In the genomic region with DNA sequence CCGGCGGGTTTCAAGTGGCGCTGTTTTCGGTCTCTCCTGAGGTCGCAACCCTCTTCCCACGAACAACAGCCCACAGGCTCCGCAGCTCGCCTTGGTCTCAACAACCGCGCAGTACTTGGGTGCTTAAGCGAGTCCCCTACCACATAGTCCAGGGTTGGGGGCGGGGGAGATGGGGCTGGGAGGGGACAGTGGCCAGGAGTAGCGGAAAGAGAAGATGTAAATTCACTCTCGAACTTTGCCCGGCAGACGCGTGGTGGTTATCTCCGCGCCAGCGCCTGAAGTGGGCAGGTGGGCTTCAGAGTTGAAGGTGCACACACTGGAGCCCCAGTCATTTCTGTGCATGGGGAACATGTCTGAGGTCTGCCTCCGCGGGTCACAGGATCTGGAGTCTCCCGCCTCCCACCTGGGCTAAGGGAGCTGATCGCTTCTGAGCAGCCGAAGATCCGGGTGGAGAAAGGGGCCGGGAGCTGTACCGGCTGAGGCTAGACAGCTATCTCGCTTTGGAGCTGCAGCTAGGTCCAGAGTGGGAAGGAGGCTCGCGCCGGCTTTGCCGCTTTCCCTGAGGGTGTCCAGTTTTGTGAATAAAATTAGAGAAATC, we compare ENCODE assay signal across 10 cellular contexts. TPM values are rescaled to one million over a fixed set of nuclear protein-coding genes. Genes with fewer than 3 reads are reported as not detected.
DNase-seq lines count a peak whose midpoint lies in the region; ATAC-seq, FAIRE-seq and TF ChIP-seq lines count a peak whose summit lies in the region.
"Had no signal": no experiment of that assay in that cellular context is flagged by ENCODE, and none has a peak within 500 bp of the region (broad histone marks: within the 10 kb centered on the region; RNA-seq: fewer than 3 reads in every experiment).

No MANE protein-coding gene starts in this region.

- no peaks in the 10 kb centered on the region for H3K9me3 ChIP-seq in GM12878 (replicated peaks; ENCODE audit: control insufficient read depth, insufficient read depth, low read length)
- no peaks in the 10 kb centered on the region for H3K9me3 ChIP-seq in lower lobe of right lung
- H3K9me3 ChIP-seq in transverse colon = no peaks in the 10 kb centered on the region
- no peaks in the 10 kb centered on the region for H3K9me3 ChIP-seq in effector memory CD4-positive, alpha-beta T cell (ENCODE audit: control insufficient read depth, low read length)
- H3K9me3 ChIP-seq: body of pancreas had no signal

- TF ChIP-seq POLR2A in GM12878 (IDR thresholded peaks at IDR 0.05; ENCODE audit: low read depth, low read length) = no peak
- TF ChIP-seq POLR2A in transverse colon (IDR thresholded peaks at IDR 0.05) = no peak

- CTCF ChIA-PET in activated naive CD4-positive, alpha-beta T cell treated with anti-CD3 and anti-CD28 coated beads, Interleukin-2, amount 10 ng/mL, durations not matched to agents 7 days and 5 days (lab: Charles Lee) = interaction anchor here (0.9 to 5.3 kb wide), 8 partner anchors 12 to 294 kb away, joined by 3 to 36 read pairs (median 10); partner anchors contain the start of gene PDZK1IP1
- CTCF ChIA-PET in GM12878 (lab: Yijun Ruan, JAX) = interaction anchor here (0.7 to 3.8 kb wide), 21 partner anchors 8 to 565 kb away, joined by 3 to 22 read pairs (median 4); partner anchors contain the start of gene STIL

- H3K4me1 ChIP-seq in GM12878 (ENCODE audit: control insufficient read depth, insufficient read depth, low read length) = peaks cover 23% of the 10 kb centered on the region
- peaks cover 44% of the 10 kb centered on the region for H3K4me1 ChIP-seq in lower lobe of right lung
- H3K4me1 ChIP-seq in transverse colon = peaks cover 10 to 55% (median 40%) of the 10 kb centered on the region in 4 donors
- peaks cover 25% of the 10 kb centered on the region for H3K4me1 ChIP-seq in effector memory CD4-positive, alpha-beta T cell (ENCODE audit: control insufficient read depth, insufficient read depth, low read length, poor library complexity, severe bottlenecking)

- H3K27ac ChIP-seq in GM12878 (ENCODE audit: control insufficient read depth, insufficient read depth) (no peak overlapping the region), lower lobe of right lung (no peak overlapping the region), transverse colon (peak overlapping the region; percentile 60 to 95 (median 91))
- no peak overlapping the region for H3K27ac ChIP-seq in effector memory CD4-positive, alpha-beta T cell (ENCODE audit: insufficient read depth, low read length, poor library complexity, severe bottlenecking)
- H3K27ac ChIP-seq: body of pancreas had no signal

- SMC1A ChIA-PET in GM12878 (lab: Charles Lee; ENCODE audit: uncharacterized antibody, unreplicated experiment) = interaction anchor here (0.7 to 1.8 kb wide), 9 partner anchors 8 to 292 kb away, joined by 3 to 5 read pairs (median 4); no protein-coding TSS in a partner anchor

- H3K36me3 ChIP-seq in GM12878 (ENCODE audit: control insufficient read depth in 2 of 2, insufficient read depth in 2 of 2, low read length in 1 of 2) (no peaks in the 10 kb centered on the region), lower lobe of right lung (no peaks in the 10 kb centered on the region), transverse colon (no peaks in the 10 kb centered on the region)
- H3K36me3 ChIP-seq in effector memory CD4-positive, alpha-beta T cell (ENCODE audit: control insufficient read depth, insufficient read depth, low read length) = no peaks in the 10 kb centered on the region

- FAIRE-seq in GM12878 (lab: Jason Lieb, UNC) = no peak

- no peaks in the 10 kb centered on the region for H3K9me3 Mint-ChIP-seq in activated naive CD4-positive, alpha-beta T cell treated with anti-CD3 and anti-CD28 coated beads, Interleukin-2, amount 10 ng/mL, durations not matched to agents 7 days and 5 days

- peaks cover 70% of the 10 kb centered on the region for H3K27me3 Mint-ChIP-seq in activated naive CD4-positive, alpha-beta T cell treated with anti-CD3 and anti-CD28 coated beads, Interleukin-2, amount 10 ng/mL, durations not matched to agents 7 days and 5 days

- no peak for DNase-seq in activated naive CD4-positive, alpha-beta T cell treated with anti-CD3 and anti-CD28 coated beads, Interleukin-2, amount 10 ng/mL, durations not matched to agents 7 days and 5 days
- no peak for DNase-seq in activated naive CD4-positive, alpha-beta T cell treated with anti-CD3 and anti-CD28 coated beads, Interleukin-2, amount 50 U/mL, for 16 hours
- no peak for DNase-seq in GM12878 (ENCODE audit: low read depth, low spot score)
- DNase-seq in lower lobe of right lung = no peak
- no peak for DNase-seq in transverse colon
- DNase-seq in Kasumi-1 (lab: John Stamatoyannopoulos, UW) = no peak
- no peak for DNase-seq in effector memory CD4-positive, alpha-beta T cell

- H3K27me3 ChIP-seq in GM12878 (replicated peaks in 1 of 2; ENCODE audit: control insufficient read depth in 2 of 2, insufficient read depth in 2 of 2, low read length in 1 of 2) (no peaks in the 10 kb centered on the region; a peak in 1 of 4 replicates), lower lobe of right lung (ENCODE audit: low read depth) (peaks cover 49% of the 10 kb centered on the region), transverse colon (peaks cover 82% of the 10 kb centered on the region)
- H3K27me3 ChIP-seq in effector memory CD4-positive, alpha-beta T cell (replicated peaks; ENCODE audit: control insufficient read depth, insufficient read depth, low read length, poor library complexity, severe bottlenecking) = no peaks in the 10 kb centered on the region

- WGBS in GM12878 (ENCODE audit: insufficient coverage, insufficient replicate concordance, low lambda C conversion rate, missing lambda C conversion rate) = 95% methylated on average over 32 of the region's 33 CpGs
- WGBS in transverse colon (ENCODE audit: low coverage in 1 of 2), 2 donors = 16 to 17% methylated on average over 16 to 33 of the region's 33 CpGs

- H3K4me1 Mint-ChIP-seq in activated naive CD4-positive, alpha-beta T cell treated with anti-CD3 and anti-CD28 coated beads, Interleukin-2, amount 10 ng/mL, durations not matched to agents 7 days and 5 days = peaks cover 45% of the 10 kb centered on the region

- in situ Hi-C loops in GM12878 (cut with MboI) = loop anchor here (5.0 kb wide), 1 partner anchor 279 kb away; no protein-coding TSS in a partner anchor
- in situ Hi-C loops in transverse colon (cut with MboI; ENCODE audit: low pct_ligation_motif_present in 1 of 4, low pct_unique_long_range_greater_than_20kb in 1 of 4, low sequenced_read_pairs in 3 of 4) = loop anchor here in 3 of 4 donors (5.0 to 25.0 kb wide), 3 partner anchors 271 to 279 kb away; no protein-coding TSS in a partner anchor

- no peak for TF ChIP-seq RAD21 in GM12878 (IDR thresholded peaks at IDR 0.05; ENCODE audit: insufficient read depth, low read depth, low read length)

- H4K20me1 ChIP-seq in GM12878 (ENCODE audit: control insufficient read depth, insufficient read depth) = no peaks in the 10 kb centered on the region

- TF ChIP-seq CTCF in GM12878 (IDR thresholded peaks at IDR 0.05 in 2 of 3, conservative IDR thresholded peaks at IDR 0.05 in 1 of 3; ENCODE audit: control insufficient read depth in 2 of 3, extremely low read depth in 1 of 3, insufficient read depth in 1 of 3, low read depth in 3 of 3, low read length in 3 of 3) = no peak
- TF ChIP-seq CTCF in lower lobe of right lung (IDR thresholded peaks at IDR 0.05) = no peak
- TF ChIP-seq CTCF in transverse colon (IDR thresholded peaks at IDR 0.05) = no peak

- peaks cover 2% of the 10 kb centered on the region; the same call in 1 of the 2 replicates for H3K79me2 ChIP-seq in GM12878 (ENCODE audit: control insufficient read depth, insufficient read depth, low read length)

- TF ChIP-seq EP300 in GM12878 (IDR thresholded peaks at IDR 0.05; ENCODE audit: borderline replicate concordance in 1 of 2, control insufficient read depth in 1 of 2, low read depth in 2 of 2, low read length in 2 of 2) (no peak), transverse colon (IDR thresholded peaks at IDR 0.05; ENCODE audit: low read depth) (no peak)

- H3K4me2 ChIP-seq in GM12878 (ENCODE audit: control insufficient read depth, insufficient read depth) = peak overlapping the region; percentile 70

- ATAC-seq in GM12878 (no peak), lower lobe of right lung (no peak), GM21447 (IDR thresholded peaks at IDR 0.05; ENCODE audit: unreplicated experiment) (no peak)
- ATAC-seq: body of pancreas had no signal

- peak overlapping the region; percentile 39 for H2AFZ ChIP-seq in GM12878 (ENCODE audit: control insufficient read depth, low read depth, low read length)

- RAD21 ChIA-PET in GM12878 (lab: Charles Lee; ENCODE audit: unreplicated experiment) = interaction anchor here (1.4 to 3.8 kb wide), 4 partner anchors 45 to 293 kb away, joined by 4 to 23 read pairs (median 6); no protein-coding TSS in a partner anchor

- peak overlapping the region; percentile 23 for H3K4me3 Mint-ChIP-seq in activated naive CD4-positive, alpha-beta T cell treated with anti-CD3 and anti-CD28 coated beads, Interleukin-2, amount 10 ng/mL, durations not matched to agents 7 days and 5 days

- intact Hi-C loops in GM12878 (cut with micrococcal nuclease; ENCODE audit: unreplicated experiment) = loop anchor here (10.0 kb wide), 2 partner anchors 99 to 259 kb away; partner anchors contain the start of gene CMPK1
- intact Hi-C loops in lower lobe of right lung (cut with DNase I) = no loop called here
- intact Hi-C loops in transverse colon (cut with DNase I; ENCODE audit: low total_unique reads) = loop anchor here (2.0 kb wide), 1 partner anchor 279 kb away; no protein-coding TSS in a partner anchor

- no TSS peak for BruUV-seq in GM12878 (replicated peaks; lab: Mats Ljungman, UMichigan)

- H3K9ac ChIP-seq in GM12878 (ENCODE audit: control insufficient read depth, insufficient read depth, low read length) = no peak overlapping the region; the same call in 1 of the 2 replicates

- H3K4me3 ChIP-seq in GM12878 = peak overlapping the region; percentile 54
- H3K4me3 ChIP-seq in lower lobe of right lung = peak overlapping the region; percentile 6
- peak overlapping the region in 3 of 4 donors; percentile 22 to 47 (median 36) for H3K4me3 ChIP-seq in transverse colon
- no peak overlapping the region for H3K4me3 ChIP-seq in effector memory CD4-positive, alpha-beta T cell (ENCODE audit: insufficient read depth, low read depth, low read length, poor library complexity, severe bottlenecking)
- H3K4me3 ChIP-seq: body of pancreas had no signal

- peaks cover 40% of the 10 kb centered on the region for H3K36me3 Mint-ChIP-seq in activated naive CD4-positive, alpha-beta T cell treated with anti-CD3 and anti-CD28 coated beads, Interleukin-2, amount 10 ng/mL, durations not matched to agents 7 days and 5 days

- H3K27ac Mint-ChIP-seq in activated naive CD4-positive, alpha-beta T cell treated with anti-CD3 and anti-CD28 coated beads, Interleukin-2, amount 10 ng/mL, durations not matched to agents 7 days and 5 days = no peak overlapping the region

- POLR2A ChIA-PET in GM12878 (lab: Charles Lee) = interaction anchor here (0.6 kb wide), 1 partner anchor 397 kb away, joined by 4 read pairs; no protein-coding TSS in a partner anchor

RNA-seq across cellular contexts. Expression of gene FOXD2, which starts 4.3 kb away (rescaled TPM):
- 0.10 TPM in 1 of 2 replicates, not detected in the other for total RNA-seq in GM12878 (2013; cell fraction: nucleolus; rRNA removed)
- total RNA-seq in GM12878 (2014; rRNA removed) (under 0.01 and 0.05 TPM in 2 replicates), GM12878 (2014; rRNA removed; fragmentation: Illumina TruSeq; extraction: Trizol) (0.04 TPM in 1 of 2 replicates, not detected in the other), GM12878 (2021) (0.05 TPM in 1 of 2 replicates, not detected in the other), lower lobe of right lung (0.44 TPM), transverse colon (10 to 100 TPM; 15.8 to 20.9 (median 17.2) TPM)
- 0.12 TPM for polyA plus RNA-seq in GM12878 (2011; ENCODE audit: low read depth)
- polyA plus RNA-seq in GM12878 (2011; rRNA removed) (0.01 and 0.04 TPM in 2 replicates), GM12878 (2014; fragmentation: Illumina TruSeq; extraction: Trizol) (0.01 TPM in 1 of 2 replicates, not detected in the other), GM12878 (2014; fragmentation: Nextera tagmentation; extraction: Ambion mirVana) (under 1 TPM in 1 of 2 experiments, not detected in 1; 0.04 TPM), GM12878 (2014; rRNA removed) (0.01 and 0.04 TPM in 2 replicates), GM12878 (2016; fragmentation: Nextera tagmentation; extraction: Ambion mirVana) (under 1 TPM; 0.23 to 0.27 TPM)
- polyA plus RNA-seq in GM12878 (2011; cell fraction: cytosol; rRNA removed) = 0.01 and 0.03 TPM in 2 replicates
- 0.15 and 0.16 TPM in 2 replicates for polyA plus RNA-seq in GM12878 (2011; cell fraction: nucleus; rRNA removed)
- polyA plus RNA-seq in GM12878 (2012) = 0.26 and 0.29 TPM in 2 replicates
- polyA minus RNA-seq in GM12878 (2011; rRNA and poly(A)+ RNA removed) = 0.05 TPM in 1 of 2 replicates, not detected in the other
- polyA minus RNA-seq in GM12878 (2011; cell fraction: cytosol; rRNA and poly(A)+ RNA removed) = not detected in 2 replicates
- 0.24 and 0.29 TPM in 2 replicates for polyA minus RNA-seq in GM12878 (2011; cell fraction: nucleus; rRNA and poly(A)+ RNA removed)

RNA-seq across cellular contexts. Expression of gene FOXE3, which starts 17.5 kb away (rescaled TPM):
- total RNA-seq in GM12878 (2013; cell fraction: nucleolus; rRNA removed) = not detected in 2 replicates
- not detected in 2 replicates for total RNA-seq in GM12878 (2014; rRNA removed)
- total RNA-seq in GM12878 (2014; rRNA removed; fragmentation: Illumina TruSeq; extraction: Trizol) = not detected in 2 replicates
- total RNA-seq in GM12878 (2021) = not detected in 2 replicates
- polyA plus RNA-seq in GM12878 (2011; ENCODE audit: low read depth) = not detected
- not detected in 2 replicates for polyA plus RNA-seq in GM12878 (2011; rRNA removed)
- not detected in 2 replicates for polyA plus RNA-seq in GM12878 (2011; cell fraction: cytosol; rRNA removed)
- polyA plus RNA-seq in GM12878 (2011; cell fraction: nucleus; rRNA removed) = not detected in 2 replicates
- polyA plus RNA-seq in GM12878 (2012) = not detected in 2 replicates
- not detected in 2 replicates for polyA plus RNA-seq in GM12878 (2014; fragmentation: Illumina TruSeq; extraction: Trizol)
- not detected for polyA plus RNA-seq in GM12878 (2014; fragmentation: Nextera tagmentation; extraction: Ambion mirVana)
- 0.13 TPM in 1 of 2 replicates, not detected in the other for polyA plus RNA-seq in GM12878 (2014; rRNA removed)
- polyA plus RNA-seq in GM12878 (2016; fragmentation: Nextera tagmentation; extraction: Ambion mirVana) = not detected
- not detected in 2 replicates for polyA minus RNA-seq in GM12878 (2011; rRNA and poly(A)+ RNA removed)
- polyA minus RNA-seq in GM12878 (2011; cell fraction: cytosol; rRNA and poly(A)+ RNA removed) = not detected in 2 replicates
- not detected in 2 replicates for polyA minus RNA-seq in GM12878 (2011; cell fraction: nucleus; rRNA and poly(A)+ RNA removed)
- not detected for total RNA-seq in lower lobe of right lung
- not detected for total RNA-seq in transverse colon
- total RNA-seq: body of pancreas, left colon had no signal

Comparison
In these comparisons a context has a peak if more than half of its experiments do, and no peak if none do; other contexts are left out.
1. H3K27ac ChIP-seq: peak in transverse colon (4 of 4); none in GM12878 (single experiment), lower lobe of right lung (single experiment) and effector memory CD4-positive, alpha-beta T cell (single experiment).
2. RNA of gene FOXD2, which starts 4.3 kb away (total RNA-seq): 15.8 to 20.9 TPM in transverse colon; 0.44 TPM in lower lobe of right lung (single experiment) and under 0.01 to 0.10 TPM in GM12878; every median in the first group is over 10 times any median in the second.